In genomic region chr1:55076356-55076755, GRCh38 we compare ENCODE assay signal across 18 cellular contexts. TPM values are rescaled to one million over a fixed set of nuclear protein-coding genes. Genes with fewer than 3 reads are reported as not detected.
"Had no signal": no experiment of that assay in that cellular context is flagged by ENCODE, and none has a peak within 500 bp of the region (broad histone marks: within the 10 kb centered on the region; RNA-seq: fewer than 3 reads in every experiment).

No MANE protein-coding gene starts in this region.

- H3K4me1 ChIP-seq: colonic mucosa, suprapubic skin had no signal

- H3K27ac Mint-ChIP-seq: activated CD8-positive, alpha-beta T cell treated with anti-CD3 and anti-CD28 coated beads for 36 hours; T-helper 1 cell treated with Interleukin-12 subunit alpha and Interleukin-12 subunit beta and Interleukin-4 antibody, amounts not matched to agents 30 μg/mL and 1 μg/mL, for 36 hours had no signal

- H3K4me3 ChIP-seq: body of pancreas, colonic mucosa, suprapubic skin had no signal

- H3K4me3 Mint-ChIP-seq: activated CD8-positive, alpha-beta T cell treated with anti-CD3 and anti-CD28 coated beads for 36 hours; T-helper 1 cell treated with Interleukin-12 subunit alpha and Interleukin-12 subunit beta and Interleukin-4 antibody, amounts not matched to agents 30 μg/mL and 1 μg/mL, for 36 hours had no signal

- H3K9me3 ChIP-seq: body of pancreas, colonic mucosa, suprapubic skin had no signal

- H3K9me3 Mint-ChIP-seq: activated CD8-positive, alpha-beta T cell treated with anti-CD3 and anti-CD28 coated beads for 36 hours; T-helper 1 cell treated with Interleukin-12 subunit alpha and Interleukin-12 subunit beta and Interleukin-4 antibody, amounts not matched to agents 30 μg/mL and 1 μg/mL, for 36 hours had no signal

- H3K27me3 ChIP-seq: body of pancreas, colonic mucosa, suprapubic skin had no signal

- DNase-seq: activated CD4-positive, alpha-beta T cell treated with anti-CD3 and anti-CD28 coated beads for 4 hours; activated CD8-positive, alpha-beta memory T cell treated with anti-CD3 and anti-CD28 coated beads, Interleukin-2, amount 50 U/mL, for 48 hours; activated CD8-positive, alpha-beta T cell treated with anti-CD3 and anti-CD28 coated beads for 36 hours; body of pancreas; caudate nucleus; colonic mucosa; islet precursor cell; midbrain; SIG-M5; stimulated activated CD4-positive, alpha-beta T cell treated with anti-CD3 and anti-CD28 coated beads, Interleukin-2, amount 100 ng/mL, for 48 hours; stimulated activated naive CD4-positive, alpha-beta T cell; trophoblast cell; WERI-Rb-1 had no signal

- H3K27me3 Mint-ChIP-seq: activated CD8-positive, alpha-beta T cell treated with anti-CD3 and anti-CD28 coated beads for 36 hours had no signal

- ATAC-seq: activated CD8-positive, alpha-beta T cell treated with anti-CD3 and anti-CD28 coated beads for 36 hours; body of pancreas; esophagus mucosa; left lobe of liver had no signal

- H3K27ac ChIP-seq: body of pancreas, colonic mucosa, suprapubic skin, WERI-Rb-1 had no signal

RNA-seq across cellular contexts. Expression of gene PCSK9, which starts 37.0 kb away (rescaled TPM):
- total RNA-seq: activated CD8-positive, alpha-beta T cell treated with anti-CD3 and anti-CD28 coated beads for 36 hours; lung microvascular endothelial cell had no signal
